ENCODE assay signal across 1 cellular context in genomic region chr3:72176537-72177041, GRCh38.
TF ChIP-seq lines count a peak whose summit lies in the region.

No MANE protein-coding gene starts in this region.

TF ChIP-seq in GM12878, 131 proteins besides CTCF, POLR2A, EP300 and RAD21 (continued from another document and continues in another):
- TF ChIP-seq CUX1 (IDR thresholded peaks at IDR 0.05; ENCODE audit: insufficient replicate concordance, low read depth, low read length) (no peak), REST (IDR thresholded peaks at IDR 0.05; ENCODE audit: low read depth, low read length) (no peak), YY1 (IDR thresholded peaks at IDR 0.05; ENCODE audit: low read depth, low read length) (peak; percentile 43; the same call in 1 of the 2 replicates), IRF4 (IDR thresholded peaks at IDR 0.05; ENCODE audit: low read depth, low read length) (peak; percentile 86; the same call in 1 of the 2 replicates), EGR1 (IDR thresholded peaks at IDR 0.05; ENCODE audit: borderline replicate concordance in 1 of 2, low read depth in 2 of 2, low read length in 2 of 2) (no peak), BCL3 (IDR thresholded peaks at IDR 0.05; ENCODE audit: borderline replicate concordance, insufficient read depth, low read depth, low read length, poor library complexity, severe bottlenecking) (peak; percentile 69), SIX5 (IDR thresholded peaks at IDR 0.05; ENCODE audit: low read depth, low read length, severe bottlenecking) (no peak), POLR2AphosphoS5 (IDR thresholded peaks at IDR 0.05; ENCODE audit: low read length) (no peak), RUNX3 (IDR thresholded peaks at IDR 0.05; ENCODE audit: low read length) (peak; percentile 99), PML (IDR thresholded peaks at IDR 0.05; ENCODE audit: low read length) (no peak), POLR2AphosphoS2 (IDR thresholded peaks at IDR 0.05; ENCODE audit: low read depth, low read length) (no peak), NR2C1 (IDR thresholded peaks at IDR 0.05) (no peak; the same call in 1 of the 2 replicates), TCF3 (IDR thresholded peaks at IDR 0.05; ENCODE audit: borderline replicate concordance, insufficient read depth, low read depth, low read length) (peak; percentile 74; the same call in 1 of the 2 replicates), POU2F2 (IDR thresholded peaks at IDR 0.05; ENCODE audit: borderline replicate concordance, low read depth, low read length) (peak; percentile 86; the same call in 2 of the 3 replicates), EED (IDR thresholded peaks at IDR 0.05; ENCODE audit: low read depth) (peak; percentile 86), RCOR1 (conservative IDR thresholded peaks at IDR 0.05; ENCODE audit: low read depth, low read length) (no peak; the same call in 1 of the 2 replicates), BACH1 (IDR thresholded peaks at IDR 0.05; ENCODE audit: borderline replicate concordance) (peak; percentile 73; the same call in 1 of the 2 replicates), NRF1 (conservative IDR thresholded peaks at IDR 0.05; ENCODE audit: low read depth, low read length) (no peak), SMARCA5 (IDR thresholded peaks at IDR 0.05) (no peak), PAX8 (IDR thresholded peaks at IDR 0.05) (no peak), RFX5 (IDR thresholded peaks at IDR 0.05; ENCODE audit: low read depth, low read length) (0 out of 2 replicates have a peak, but pooled peaks have one; percentile 23), SP1 (IDR thresholded peaks at IDR 0.05; ENCODE audit: low read depth, low read length) (no peak), TCF12 (IDR thresholded peaks at IDR 0.05; ENCODE audit: low read depth, low read length) (peak; percentile 94), E4F1 (IDR thresholded peaks at IDR 0.05; ENCODE audit: borderline replicate concordance, partially characterized antibody) (no peak), FOS (IDR thresholded peaks at IDR 0.05; ENCODE audit: borderline replicate concordance, extremely low read depth, insufficient read length) (no peak), MXI1 (IDR thresholded peaks at IDR 0.05; ENCODE audit: low read depth, low read length) (no peak), NFIC (IDR thresholded peaks at IDR 0.05; ENCODE audit: low read depth, low read length) (peak; percentile 86), NFXL1 (IDR thresholded peaks at IDR 0.05; ENCODE audit: borderline replicate concordance) (no peak), NR2C2 (IDR thresholded peaks at IDR 0.05; ENCODE audit: borderline replicate concordance, control insufficient read depth, insufficient read length, low read depth) (no peak), ZSCAN29 (IDR thresholded peaks at IDR 0.05) (no peak), CHD1 (IDR thresholded peaks at IDR 0.05; ENCODE audit: low read depth, low read length) (0 out of 2 replicates have a peak, but pooled peaks have one; percentile 16), BCLAF1 (IDR thresholded peaks at IDR 0.05) (no peak), ATF3 (IDR thresholded peaks at IDR 0.05; ENCODE audit: borderline replicate concordance, extremely low read depth, low read depth, low read length) (no peak), SIN3A (IDR thresholded peaks at IDR 0.05; ENCODE audit: low read depth, low read length) (no peak), KAT2A (conservative IDR thresholded peaks at IDR 0.05; ENCODE audit: control insufficient read depth, low read depth, low read length) (no peak), MTA2 (IDR thresholded peaks at IDR 0.05; ENCODE audit: low read depth) (peak; percentile 96), CBX3 (IDR thresholded peaks at IDR 0.05; ENCODE audit: borderline replicate concordance, low read depth) (no peak), RBBP5 (conservative IDR thresholded peaks at IDR 0.05) (no peak), HDGF (IDR thresholded peaks at IDR 0.05) (no peak), EZH2 (IDR thresholded peaks at IDR 0.05; ENCODE audit: borderline replicate concordance, control insufficient read depth, low read depth, low read length) (no peak), SRF (IDR thresholded peaks at IDR 0.05; ENCODE audit: low read depth in 2 of 2, low read length in 2 of 2) (0 out of 4 replicates have a peak, but pooled peaks of 1 of the 2 experiments have one; percentile 24), TBL1XR1 (IDR thresholded peaks at IDR 0.05; ENCODE audit: low read depth, low read length) (peak; percentile 94), USF1 (IDR thresholded peaks at IDR 0.05; ENCODE audit: borderline replicate concordance, extremely low read length, insufficient read depth, low read depth, low read length) (no peak), ETV6 (conservative IDR thresholded peaks at IDR 0.05 in 1 of 2, IDR thresholded peaks at IDR 0.05 in 1 of 2; ENCODE audit: borderline replicate concordance in 1 of 2, low read depth in 1 of 2) (peak in 1 of 2 experiments; percentile 80; a peak in 1 of 4 replicates), HDAC2 (IDR thresholded peaks at IDR 0.05) (no peak), KLF5 (IDR thresholded peaks at IDR 0.05; ENCODE audit: partially characterized antibody) (no peak)
